In genomic region chr6:127162808-127163207, GRCh38 we compare ENCODE assay signal across 16 cellular contexts. TPM values are rescaled to one million over a fixed set of nuclear protein-coding genes. Genes with fewer than 3 reads are reported as not detected.
A peak's percentile ranks its signal among the peaks of the same experiment; 100 is the strongest.
DNase-seq lines count a peak whose midpoint lies in the region; ATAC-seq, FAIRE-seq and TF ChIP-seq lines count a peak whose summit lies in the region.
"Had no signal": no experiment of that assay in that cellular context is flagged by ENCODE, and none has a peak within 500 bp of the region (broad histone marks: within the 10 kb centered on the region; RNA-seq: fewer than 3 reads in every experiment).

No MANE protein-coding gene starts in this region.

- H3K4me1 ChIP-seq in astrocyte (ENCODE audit: insufficient read depth, low read length) (no peaks in the 10 kb centered on the region), H1 (replicated peaks in 1 of 4; ENCODE audit: control insufficient read depth in 3 of 4, insufficient read depth in 4 of 4, low read length in 3 of 4) (peaks cover 0 to 9% (median 8%) of the 10 kb centered on the region in 4 experiments; a peak in 3 of 7 replicates), testis (no peaks in the 10 kb centered on the region)

- H3K4ac ChIP-seq in H1 (replicated peaks; ENCODE audit: insufficient read length, low read depth, low read length), result no peak overlapping the region

- peak; percentile 23 for DNase-seq in astrocyte (ENCODE audit: low read depth)
- DNase-seq in H1 (ENCODE audit: low read depth in 1 of 2, low spot score in 2 of 2), result no peak
- peak; percentile 41 for DNase-seq in iris pigment epithelial cell (ENCODE audit: low read depth)
- peak; percentile 49 for DNase-seq in smooth muscle cell of the brain vasculature (ENCODE audit: low read depth, low spot score)
- no peak for DNase-seq in T-helper 2 cell
- DNase-seq in effector CD8-positive, alpha-beta T cell (lab: John Stamatoyannopoulos, UW), result no peak
- DNase-seq in testis, result no peak
- DNase-seq: ACHN; CD4-positive, CD25-positive, alpha-beta regulatory T cell; DMS53; H7; Karpas-422; NCI-H1105 treated with DMSO at 0.1 percent for 48 hours; NCI-H187 had no signal

- H4K91ac ChIP-seq in H1 (replicated peaks; ENCODE audit: insufficient read length, low read length), result no peak overlapping the region

- H3K79me1 ChIP-seq in H1 (ENCODE audit: low read depth, low read length), result no peaks in the 10 kb centered on the region

- WGBS in H1 (ENCODE audit: extremely low coverage in 1 of 2, insufficient coverage in 1 of 2, insufficient read length in 1 of 2, insufficient replicate concordance in 2 of 2, low coverage in 1 of 2, low lambda C conversion rate in 2 of 2, missing lambda C conversion rate in 1 of 2), 2 experiments, result 84% methylated on average over 3 of the region's 3 CpGs; no CpG with 5 or more reads in 1 of the 2 experiments
- WGBS in testis, 2 donors, result 46 to 52% methylated on average over 3 of the region's 3 CpGs

- H3K4me3 ChIP-seq in astrocyte (ENCODE audit: insufficient read depth, low read depth, low read length) (no peak overlapping the region), H1 (ENCODE audit: extremely low read depth in 1 of 4, insufficient read depth in 2 of 4, low read depth in 3 of 4, low read length in 4 of 4) (no peak overlapping the region), testis (no peak overlapping the region)

- H2BK120ac ChIP-seq in H1 (replicated peaks; ENCODE audit: low read depth, low read length), result no peak overlapping the region

- intact Hi-C loops in testis (cut with DNase I; ENCODE audit: low total_unique reads), result no loop called here

- H3K9ac ChIP-seq in astrocyte (ENCODE audit: low read length) (no peak overlapping the region), H1 (replicated peaks in 1 of 4; ENCODE audit: extremely low read depth in 1 of 4, low read depth in 3 of 4, low read length in 3 of 4) (no peak overlapping the region)

- H3K14ac ChIP-seq in H1 (ENCODE audit: insufficient read length), result no peak overlapping the region

- H3K27ac ChIP-seq in astrocyte (ENCODE audit: low read depth, low read length), result no peak overlapping the region
- no peak overlapping the region for H3K27ac ChIP-seq in H1 (ENCODE audit: low read depth, low read length)
- H3K27ac ChIP-seq in testis, result no peak overlapping the region

- H3K27me3 ChIP-seq in astrocyte (ENCODE audit: insufficient read depth, low read length) (no peaks in the 10 kb centered on the region), H1 (replicated peaks in 1 of 4; ENCODE audit: control insufficient read depth in 3 of 4, extremely low read depth in 1 of 4, insufficient read depth in 3 of 4, low read length in 3 of 4) (no peaks in the 10 kb centered on the region), testis (no peaks in the 10 kb centered on the region)

- TF ChIP-seq CTCF in astrocyte (IDR thresholded peaks at IDR 0.05; ENCODE audit: insufficient read depth, low read depth, low read length) (no peak), H1 (IDR thresholded peaks at IDR 0.05; ENCODE audit: control extremely low read depth in 1 of 3, insufficient read depth in 1 of 3, low read depth in 1 of 3, low read length in 3 of 3) (no peak), testis (IDR thresholded peaks at IDR 0.05) (no peak)

- H3K4me3 Mint-ChIP-seq in astrocyte (ENCODE audit: unreplicated experiment), result no peak overlapping the region
- H3K4me3 Mint-ChIP-seq: CD4-positive, CD25-positive, alpha-beta regulatory T cell had no signal

- H2AFZ ChIP-seq in astrocyte (ENCODE audit: low read depth, low read length) (no peak overlapping the region), H1 (ENCODE audit: low read length) (peak overlapping the region; percentile 9; the same call in 1 of the 2 replicates)

- no peak overlapping the region for H2BK15ac ChIP-seq in H1 (ENCODE audit: low read length)

- H3K79me2 ChIP-seq in astrocyte (ENCODE audit: insufficient read depth, low read length), result no peaks in the 10 kb centered on the region
- no peaks in the 10 kb centered on the region for H3K79me2 ChIP-seq in H1 (ENCODE audit: control insufficient read depth in 1 of 2, insufficient read depth in 2 of 2, low read length in 2 of 2)

- H3K27ac Mint-ChIP-seq in astrocyte (ENCODE audit: unreplicated experiment), result no peak overlapping the region
- H3K27ac Mint-ChIP-seq: CD4-positive, CD25-positive, alpha-beta regulatory T cell had no signal

- no peak overlapping the region for H2BK12ac ChIP-seq in H1 (ENCODE audit: low read depth, low read length)

- no peak for TF ChIP-seq EP300 in H1 (IDR thresholded peaks at IDR 0.05; ENCODE audit: borderline replicate concordance in 1 of 2, low read depth in 2 of 2, low read length in 2 of 2)

- H4K8ac ChIP-seq in H1 (ENCODE audit: extremely low read depth, insufficient read depth, low read length), result no peak overlapping the region

- no peak for TF ChIP-seq POLR2A in H1 (IDR thresholded peaks at IDR 0.05; ENCODE audit: control extremely low read depth in 1 of 2, low read depth in 2 of 2, low read length in 2 of 2)
- no peak for TF ChIP-seq POLR2A in testis (IDR thresholded peaks at IDR 0.05)

- H3K36me3 Mint-ChIP-seq in astrocyte (ENCODE audit: low read depth, unreplicated experiment), result no peaks in the 10 kb centered on the region
- H3K36me3 Mint-ChIP-seq: CD4-positive, CD25-positive, alpha-beta regulatory T cell had no signal

- peaks cover 6% of the 10 kb centered on the region for H3K4me1 Mint-ChIP-seq in astrocyte (ENCODE audit: low read depth, unreplicated experiment)
- H3K4me1 Mint-ChIP-seq: CD4-positive, CD25-positive, alpha-beta regulatory T cell had no signal

- H4K20me1 ChIP-seq in astrocyte (ENCODE audit: insufficient read depth, low read length), result no peaks in the 10 kb centered on the region
- H4K20me1 ChIP-seq in H1 (replicated peaks in 1 of 2; ENCODE audit: control insufficient read depth in 1 of 2, insufficient read depth in 2 of 2, low read length in 2 of 2), result no peaks in the 10 kb centered on the region

- no peak overlapping the region for H3K56ac ChIP-seq in H1 (replicated peaks; ENCODE audit: insufficient read length, low read depth, low read length)

- no peak for ATAC-seq in GM19455 (IDR thresholded peaks at IDR 0.05; ENCODE audit: unreplicated experiment)

- no peaks in the 10 kb centered on the region for H3K27me3 Mint-ChIP-seq in astrocyte (ENCODE audit: low read depth, unreplicated experiment)
- H3K27me3 Mint-ChIP-seq: CD4-positive, CD25-positive, alpha-beta regulatory T cell had no signal

- no peaks in the 10 kb centered on the region for H3K9me3 Mint-ChIP-seq in astrocyte (ENCODE audit: unreplicated experiment)
- H3K9me3 Mint-ChIP-seq: CD4-positive, CD25-positive, alpha-beta regulatory T cell had no signal

- H3K9me3 ChIP-seq in astrocyte (ENCODE audit: insufficient read depth, low read depth, low read length) (no peaks in the 10 kb centered on the region), H1 (ENCODE audit: insufficient read depth in 2 of 2, low read depth in 1 of 2, low read length in 1 of 2) (peaks cover 3 to 4% of the 10 kb centered on the region in 2 experiments; a peak in 2 of 4 replicates), testis (no peaks in the 10 kb centered on the region)

- no peak overlapping the region for H3K18ac ChIP-seq in H1 (ENCODE audit: extremely low read depth, low read length)

- H2BK20ac ChIP-seq in H1 (ENCODE audit: low read length), result no peak overlapping the region

- H4K5ac ChIP-seq in H1 (ENCODE audit: insufficient read length, low read depth, low read length), result no peak overlapping the region

- H2AK5ac ChIP-seq in H1 (ENCODE audit: low read depth, low read length), result no peak overlapping the region

- H3K23ac ChIP-seq in H1 (ENCODE audit: insufficient read length), result no peak overlapping the region

- no peak overlapping the region for H2BK5ac ChIP-seq in H1 (ENCODE audit: low read depth, low read length)

- H3K4me2 ChIP-seq in astrocyte (ENCODE audit: low read length) (no peak overlapping the region), H1 (ENCODE audit: insufficient read depth in 1 of 2, low read depth in 2 of 2, low read length in 2 of 2) (no peak overlapping the region)

- no peaks in the 10 kb centered on the region for H3K23me2 ChIP-seq in H1 (ENCODE audit: low read depth, low read length)

- H3K36me3 ChIP-seq in astrocyte (ENCODE audit: insufficient read depth, low read length) (no peaks in the 10 kb centered on the region), H1 (ENCODE audit: control insufficient read depth in 2 of 4, insufficient read depth in 4 of 4, low read length in 3 of 4) (no peaks in the 10 kb centered on the region), testis (ENCODE audit: low read depth, missing control alignments) (no peaks in the 10 kb centered on the region)

- FAIRE-seq in astrocyte (lab: Jason Lieb, UNC), result no peak
- FAIRE-seq in H1 (lab: Jason Lieb, UNC), result no peak
- FAIRE-seq: GM12891 had no signal

- no peak for TF ChIP-seq RAD21 in H1 (IDR thresholded peaks at IDR 0.05 in 1 of 2, conservative IDR thresholded peaks at IDR 0.05 in 1 of 2; ENCODE audit: low read depth in 2 of 2, low read length in 2 of 2)

- CTCF ChIA-PET in H1 (lab: Charles Lee; ENCODE audit: partially characterized antibody), result interaction anchor here (0.8 to 2.1 kb wide), 2 partner anchors 24 to 26 kb away, joined by 3 to 9 read pairs; no protein-coding TSS in a partner anchor

- POLR2A ChIA-PET in H1 (lab: Charles Lee; ENCODE audit: partially characterized antibody), result no interaction called here

TF ChIP-seq in H1, 55 proteins besides CTCF, POLR2A, EP300 and RAD21 (continues in another document):
- TF ChIP-seq CHD2 (IDR thresholded peaks at IDR 0.05; ENCODE audit: low read length), result no peak
- TF ChIP-seq USF2 (IDR thresholded peaks at IDR 0.05; ENCODE audit: low read length), result no peak
- TF ChIP-seq TCF12 (IDR thresholded peaks at IDR 0.05; ENCODE audit: low read depth, low read length), result no peak
- no peak for TF ChIP-seq CEBPB (IDR thresholded peaks at IDR 0.05; ENCODE audit: low read depth, low read length)

RNA-seq across cellular contexts. Expression of gene RSPO3, which starts 44.3 kb away (rescaled TPM):
- total RNA-seq in astrocyte, result 2.6 and 4.5 TPM in 2 replicates
- total RNA-seq in H1 (2021; fragmentation: NEBNext Ultra II Directional; extraction: Animal tissue kit (Norgen Biotek cat#: 25700)), result not detected in 2 replicates
- polyA plus RNA-seq in H1 (2011; rRNA removed), result 0.02 TPM in 1 of 2 replicates, not detected in the other
- polyA plus RNA-seq in H1 (2011; cell fraction: cytosol; rRNA removed), result not detected
- 0.04 TPM for polyA plus RNA-seq in H1 (2011; cell fraction: nucleus; rRNA removed)
- 0.08 to 0.40 TPM (median 0.29 TPM) in 4 replicates for polyA plus RNA-seq in H1 (2012, experiment 1 of 2)
- polyA plus RNA-seq in H1 (2012, experiment 2 of 2), result not detected
- polyA plus RNA-seq in H1 (2013, experiment 1 of 2), result 0.06 TPM
- polyA plus RNA-seq in H1 (2013, experiment 2 of 2), result 0.13 TPM
- polyA minus RNA-seq in H1 (2011; rRNA and poly(A)+ RNA removed), result not detected in 2 replicates
- not detected for polyA minus RNA-seq in H1 (2011; cell fraction: cytosol; rRNA and poly(A)+ RNA removed)
- polyA minus RNA-seq in H1 (2011; cell fraction: nucleus; rRNA and poly(A)+ RNA removed), result 1.6 TPM
- 1 to 10 TPM in 1 of 2 donors, under 1 TPM in 1; 0.06 to 1.5 TPM for total RNA-seq in testis
- 6.6 TPM for polyA plus RNA-seq in testis (ENCODE audit: insufficient read depth, low read depth, low replicate concordance)
- total RNA-seq: CD4-positive, CD25-positive, alpha-beta regulatory T cell; H7 had no signal
- polyA plus RNA-seq: CD4-positive, CD25-positive, alpha-beta regulatory T cell had no signal

Comparison
In these comparisons a context has a peak if more than half of its experiments do, and no peak if none do; other contexts are left out.
1. DNase-seq: peak in astrocyte (single experiment), iris pigment epithelial cell (single experiment) and smooth muscle cell of the brain vasculature (single experiment); none in H1 (0 of 2), T-helper 2 cell (0 of 5), effector CD8-positive, alpha-beta T cell (single experiment) and testis (single experiment).